In genomic region chr17:4709794-4710692, GRCh38 we compare ENCODE assay signal across 7 cellular contexts. TPM values are rescaled to one million over a fixed set of nuclear protein-coding genes. Genes with fewer than 3 reads are reported as not detected.
A peak's percentile ranks its signal among the peaks of the same experiment; 100 is the strongest.
DNase-seq lines count a peak whose midpoint lies in the region; ATAC-seq and TF ChIP-seq lines count a peak whose summit lies in the region.

Gene ARRB2, plus strand, starts transcription at chr17:4710632. Its CDS starts 90 bp downstream, at chr17:4710722.

- H3K4me1 ChIP-seq in hepatocyte (ENCODE audit: insufficient read depth): peaks cover 17% of the 10 kb centered on the region

- ATAC-seq in GM18505 (IDR thresholded peaks at IDR 0.05; ENCODE audit: unreplicated experiment): peak; percentile 75
- ATAC-seq in HG02973 (IDR thresholded peaks at IDR 0.05; ENCODE audit: unreplicated experiment): peak; percentile 72

- H3K36me3 ChIP-seq in hepatocyte (replicated peaks; ENCODE audit: insufficient read depth, low read depth): no peaks in the 10 kb centered on the region

- H4K20me1 ChIP-seq in hepatocyte (ENCODE audit: insufficient read depth, poor library complexity, severe bottlenecking): no peaks in the 10 kb centered on the region

- H3K79me2 ChIP-seq in hepatocyte: peaks cover 13% of the 10 kb centered on the region

- no peaks in the 10 kb centered on the region for H3K27me3 ChIP-seq in hepatocyte

- whole genome bisulfite sequencing in hepatocyte (ENCODE audit: low lambda C conversion rate, missing lambda C conversion rate): under 1% methylated on average over 12 of the region's 67 CpGs

- in situ Hi-C loops in astrocyte of the cerebellum (cut with HindIII; ENCODE audit: low sequenced_read_pairs): no loop called here

- TF ChIP-seq POLR2A in GM18505 (IDR thresholded peaks at IDR 0.05; ENCODE audit: borderline replicate concordance, extremely low read depth, insufficient read depth, insufficient read length): peak; percentile 62

- H2AFZ ChIP-seq in hepatocyte: peak within 1 kb of the TSS; percentile 36

- no peaks in the 10 kb centered on the region for H3K9me3 ChIP-seq in hepatocyte (ENCODE audit: low read depth)

- H3K9me2 ChIP-seq in hepatocyte (replicated peaks; ENCODE audit: insufficient read depth): no peaks in the 10 kb centered on the region

- H3K4me2 ChIP-seq in hepatocyte: peak within 1 kb of the TSS; percentile 85

- peak within 1 kb of the TSS; percentile 60 for H3K27ac ChIP-seq in hepatocyte

- DNase-seq in NCI-H2029 (lab: John Stamatoyannopoulos, UW) (peak; percentile 83), T-helper 22 cell (ENCODE audit: low read depth) (peak; percentile 99), astrocyte of the cerebellum (ENCODE audit: low read depth) (peak; percentile 97), hepatocyte (ENCODE audit: low spot score) (peak; percentile 99), retina (peak; percentile 97)

- TF ChIP-seq CTCF in astrocyte of the cerebellum (IDR thresholded peaks at IDR 0.05; ENCODE audit: low read depth, low read length, missing control alignments) (peak; percentile 67), hepatocyte (IDR thresholded peaks at IDR 0.05; ENCODE audit: poor library complexity) (peak; percentile 71)

- H3K4me3 ChIP-seq in astrocyte of the cerebellum (ENCODE audit: low read depth, low read length) (peak within 1 kb of the TSS; percentile 62), hepatocyte (peak within 1 kb of the TSS; percentile 43)

RNA-seq across cellular contexts. Expression of gene ARRB2, which starts in this region (rescaled TPM):
- total RNA-seq in hepatocyte: 15.3 and 17.4 TPM in 2 replicates
- polyA plus RNA-seq in hepatocyte: 20.0 and 21.1 TPM in 2 replicates

Comparison
In these comparisons a context has a peak if more than half of its experiments do, and no peak if none do; other contexts are left out.
1. Peak in every context shown above with its lines: DNase-seq, ATAC-seq, H3K4me3 ChIP-seq and H3K27ac ChIP-seq.